1 cellular context compared by ENCODE assay signal in the genomic region with DNA sequence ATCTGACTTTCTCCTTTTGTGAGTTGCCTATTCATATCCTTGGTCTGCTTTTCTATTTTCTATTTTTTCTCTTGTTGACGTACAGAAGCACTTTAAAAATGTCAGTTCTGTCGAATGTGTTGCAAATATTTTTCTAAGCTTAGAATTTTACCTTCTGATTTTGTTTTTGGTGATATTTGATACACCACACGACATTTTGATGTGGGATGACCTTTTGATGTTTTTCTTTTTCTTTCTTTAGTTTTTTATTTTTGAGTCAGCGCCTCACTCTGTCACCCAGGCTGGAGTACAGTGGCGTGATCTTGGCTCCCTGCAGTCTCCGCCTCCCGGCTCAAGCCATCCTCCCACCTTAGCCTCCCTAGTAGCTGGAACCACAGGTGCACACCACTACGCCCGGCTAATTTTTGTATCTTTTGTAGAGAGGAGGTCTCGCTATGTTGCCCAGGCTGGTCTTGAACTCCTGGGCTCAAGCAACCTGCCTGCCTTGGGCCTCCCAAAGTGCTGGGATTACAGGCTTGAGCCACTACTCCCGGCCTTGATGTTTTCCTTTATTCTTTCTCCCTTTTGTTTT.
A peak's percentile ranks its signal among the peaks of the same experiment; 100 is the strongest.
TF ChIP-seq lines count a peak whose summit lies in the region.

No MANE protein-coding gene starts in this region.

TF ChIP-seq in K562, 482 proteins besides CTCF, POLR2A, EP300 and RAD21 (continued from another document):
- TF ChIP-seq, protein P1, sequence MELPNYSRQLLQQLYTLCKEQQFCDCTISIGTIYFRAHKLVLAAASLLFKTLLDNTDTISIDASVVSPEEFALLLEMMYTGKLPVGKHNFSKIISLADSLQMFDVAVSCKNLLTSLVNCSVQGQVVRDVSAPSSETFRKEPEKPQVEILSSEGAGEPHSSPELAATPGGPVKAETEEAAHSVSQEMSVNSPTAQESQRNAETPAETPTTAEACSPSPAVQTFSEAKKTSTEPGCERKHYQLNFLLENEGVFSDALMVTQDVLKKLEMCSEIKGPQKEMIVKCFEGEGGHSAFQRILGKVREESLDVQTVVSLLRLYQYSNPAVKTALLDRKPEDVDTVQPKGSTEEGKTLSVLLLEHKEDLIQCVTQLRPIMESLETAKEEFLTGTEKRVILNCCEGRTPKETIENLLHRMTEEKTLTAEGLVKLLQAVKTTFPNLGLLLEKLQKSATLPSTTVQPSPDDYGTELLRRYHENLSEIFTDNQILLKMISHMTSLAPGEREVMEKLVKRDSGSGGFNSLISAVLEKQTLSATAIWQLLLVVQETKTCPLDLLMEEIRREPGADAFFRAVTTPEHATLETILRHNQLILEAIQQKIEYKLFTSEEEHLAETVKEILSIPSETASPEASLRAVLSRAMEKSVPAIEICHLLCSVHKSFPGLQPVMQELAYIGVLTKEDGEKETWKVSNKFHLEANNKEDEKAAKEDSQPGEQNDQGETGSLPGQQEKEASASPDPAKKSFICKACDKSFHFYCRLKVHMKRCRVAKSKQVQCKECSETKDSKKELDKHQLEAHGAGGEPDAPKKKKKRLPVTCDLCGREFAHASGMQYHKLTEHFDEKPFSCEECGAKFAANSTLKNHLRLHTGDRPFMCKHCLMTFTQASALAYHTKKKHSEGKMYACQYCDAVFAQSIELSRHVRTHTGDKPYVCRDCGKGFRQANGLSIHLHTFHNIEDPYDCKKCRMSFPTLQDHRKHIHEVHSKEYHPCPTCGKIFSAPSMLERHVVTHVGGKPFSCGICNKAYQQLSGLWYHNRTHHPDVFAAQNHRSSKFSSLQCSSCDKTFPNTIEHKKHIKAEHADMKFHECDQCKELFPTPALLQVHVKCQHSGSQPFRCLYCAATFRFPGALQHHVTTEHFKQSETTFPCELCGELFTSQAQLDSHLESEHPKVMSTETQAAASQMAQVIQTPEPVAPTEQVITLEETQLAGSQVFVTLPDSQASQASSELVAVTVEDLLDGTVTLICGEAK (IDR thresholded peaks at IDR 0.05), result peak; percentile 38
- TF ChIP-seq, protein P1 (CRISPR knock-in tag; IDR thresholded peaks at IDR 0.05), result no peak
- TF ChIP-seq, protein P2, sequence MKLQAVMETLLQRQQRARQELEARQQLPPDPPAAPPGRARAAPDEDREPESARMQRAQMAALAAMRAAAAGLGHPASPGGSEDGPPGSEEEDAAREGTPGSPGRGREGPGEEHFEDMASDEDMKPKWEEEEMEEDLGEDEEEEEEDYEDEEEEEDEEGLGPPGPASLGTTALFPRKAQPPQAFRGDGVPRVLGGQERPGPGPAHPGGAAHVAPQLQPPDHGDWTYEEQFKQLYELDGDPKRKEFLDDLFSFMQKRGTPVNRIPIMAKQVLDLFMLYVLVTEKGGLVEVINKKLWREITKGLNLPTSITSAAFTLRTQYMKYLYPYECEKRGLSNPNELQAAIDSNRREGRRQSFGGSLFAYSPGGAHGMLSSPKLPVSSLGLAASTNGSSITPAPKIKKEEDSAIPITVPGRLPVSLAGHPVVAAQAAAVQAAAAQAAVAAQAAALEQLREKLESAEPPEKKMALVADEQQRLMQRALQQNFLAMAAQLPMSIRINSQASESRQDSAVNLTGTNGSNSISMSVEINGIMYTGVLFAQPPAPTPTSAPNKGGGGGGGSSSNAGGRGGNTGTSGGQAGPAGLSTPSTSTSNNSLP (IDR thresholded peaks at IDR 0.05; ENCODE audit: borderline replicate concordance, low read depth, low read length), result 0 out of 2 replicates have a peak, but pooled peaks have one; percentile 20
- TF ChIP-seq, protein P3, sequence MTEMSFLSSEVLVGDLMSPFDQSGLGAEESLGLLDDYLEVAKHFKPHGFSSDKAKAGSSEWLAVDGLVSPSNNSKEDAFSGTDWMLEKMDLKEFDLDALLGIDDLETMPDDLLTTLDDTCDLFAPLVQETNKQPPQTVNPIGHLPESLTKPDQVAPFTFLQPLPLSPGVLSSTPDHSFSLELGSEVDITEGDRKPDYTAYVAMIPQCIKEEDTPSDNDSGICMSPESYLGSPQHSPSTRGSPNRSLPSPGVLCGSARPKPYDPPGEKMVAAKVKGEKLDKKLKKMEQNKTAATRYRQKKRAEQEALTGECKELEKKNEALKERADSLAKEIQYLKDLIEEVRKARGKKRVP (CRISPR knock-in tag; IDR thresholded peaks at IDR 0.05), result no peak
- TF ChIP-seq, protein P4, sequence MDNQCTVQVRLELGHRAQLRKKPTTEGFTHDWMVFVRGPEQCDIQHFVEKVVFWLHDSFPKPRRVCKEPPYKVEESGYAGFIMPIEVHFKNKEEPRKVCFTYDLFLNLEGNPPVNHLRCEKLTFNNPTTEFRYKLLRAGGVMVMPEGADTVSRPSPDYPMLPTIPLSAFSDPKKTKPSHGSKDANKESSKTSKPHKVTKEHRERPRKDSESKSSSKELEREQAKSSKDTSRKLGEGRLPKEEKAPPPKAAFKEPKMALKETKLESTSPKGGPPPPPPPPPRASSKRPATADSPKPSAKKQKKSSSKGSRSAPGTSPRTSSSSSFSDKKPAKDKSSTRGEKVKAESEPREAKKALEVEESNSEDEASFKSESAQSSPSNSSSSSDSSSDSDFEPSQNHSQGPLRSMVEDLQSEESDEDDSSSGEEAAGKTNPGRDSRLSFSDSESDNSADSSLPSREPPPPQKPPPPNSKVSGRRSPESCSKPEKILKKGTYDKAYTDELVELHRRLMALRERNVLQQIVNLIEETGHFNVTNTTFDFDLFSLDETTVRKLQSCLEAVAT (IDR thresholded peaks at IDR 0.05), result peak; percentile 17 to 42; a peak in 1 of 4 replicates
- TF ChIP-seq SREBF1 (IDR thresholded peaks at IDR 0.05; ENCODE audit: borderline replicate concordance, low read depth, low read length) (peak; percentile 70; the same call in 1 of the 2 replicates), EP400 (IDR thresholded peaks at IDR 0.05) (peak; percentile 66; the same call in 1 of the 2 replicates), HMG20A (CRISPR knock-in tag; conservative IDR thresholded peaks at IDR 0.05) (no peak), ZNF444 (CRISPR knock-in tag; IDR thresholded peaks at IDR 0.05) (no peak), KLF1 (tag; IDR thresholded peaks at IDR 0.05) (no peak), ZNF253 (CRISPR knock-in tag; conservative IDR thresholded peaks at IDR 0.05) (no peak), ZNF695 (CRISPR knock-in tag; IDR thresholded peaks at IDR 0.05) (no peak), ZFX (CRISPR knock-in tag; IDR thresholded peaks at IDR 0.05) (no peak), ZNF780A (CRISPR knock-in tag; IDR thresholded peaks at IDR 0.05) (no peak)
- TF ChIP-seq, protein P5, sequence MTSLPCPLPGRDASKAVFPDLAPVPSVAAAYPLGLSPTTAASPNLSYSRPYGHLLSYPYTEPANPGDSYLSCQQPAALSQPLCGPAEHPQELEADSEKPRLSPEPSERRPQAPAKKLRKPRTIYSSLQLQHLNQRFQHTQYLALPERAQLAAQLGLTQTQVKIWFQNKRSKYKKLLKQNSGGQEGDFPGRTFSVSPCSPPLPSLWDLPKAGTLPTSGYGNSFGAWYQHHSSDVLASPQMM (CRISPR knock-in tag; IDR thresholded peaks at IDR 0.05), result no peak
- TF ChIP-seq, protein P6, sequence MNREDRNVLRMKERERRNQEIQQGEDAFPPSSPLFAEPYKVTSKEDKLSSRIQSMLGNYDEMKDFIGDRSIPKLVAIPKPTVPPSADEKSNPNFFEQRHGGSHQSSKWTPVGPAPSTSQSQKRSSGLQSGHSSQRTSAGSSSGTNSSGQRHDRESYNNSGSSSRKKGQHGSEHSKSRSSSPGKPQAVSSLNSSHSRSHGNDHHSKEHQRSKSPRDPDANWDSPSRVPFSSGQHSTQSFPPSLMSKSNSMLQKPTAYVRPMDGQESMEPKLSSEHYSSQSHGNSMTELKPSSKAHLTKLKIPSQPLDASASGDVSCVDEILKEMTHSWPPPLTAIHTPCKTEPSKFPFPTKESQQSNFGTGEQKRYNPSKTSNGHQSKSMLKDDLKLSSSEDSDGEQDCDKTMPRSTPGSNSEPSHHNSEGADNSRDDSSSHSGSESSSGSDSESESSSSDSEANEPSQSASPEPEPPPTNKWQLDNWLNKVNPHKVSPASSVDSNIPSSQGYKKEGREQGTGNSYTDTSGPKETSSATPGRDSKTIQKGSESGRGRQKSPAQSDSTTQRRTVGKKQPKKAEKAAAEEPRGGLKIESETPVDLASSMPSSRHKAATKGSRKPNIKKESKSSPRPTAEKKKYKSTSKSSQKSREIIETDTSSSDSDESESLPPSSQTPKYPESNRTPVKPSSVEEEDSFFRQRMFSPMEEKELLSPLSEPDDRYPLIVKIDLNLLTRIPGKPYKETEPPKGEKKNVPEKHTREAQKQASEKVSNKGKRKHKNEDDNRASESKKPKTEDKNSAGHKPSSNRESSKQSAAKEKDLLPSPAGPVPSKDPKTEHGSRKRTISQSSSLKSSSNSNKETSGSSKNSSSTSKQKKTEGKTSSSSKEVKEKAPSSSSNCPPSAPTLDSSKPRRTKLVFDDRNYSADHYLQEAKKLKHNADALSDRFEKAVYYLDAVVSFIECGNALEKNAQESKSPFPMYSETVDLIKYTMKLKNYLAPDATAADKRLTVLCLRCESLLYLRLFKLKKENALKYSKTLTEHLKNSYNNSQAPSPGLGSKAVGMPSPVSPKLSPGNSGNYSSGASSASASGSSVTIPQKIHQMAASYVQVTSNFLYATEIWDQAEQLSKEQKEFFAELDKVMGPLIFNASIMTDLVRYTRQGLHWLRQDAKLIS (CRISPR knock-in tag; IDR thresholded peaks at IDR 0.05), result no peak
- TF ChIP-seq, protein P7, sequence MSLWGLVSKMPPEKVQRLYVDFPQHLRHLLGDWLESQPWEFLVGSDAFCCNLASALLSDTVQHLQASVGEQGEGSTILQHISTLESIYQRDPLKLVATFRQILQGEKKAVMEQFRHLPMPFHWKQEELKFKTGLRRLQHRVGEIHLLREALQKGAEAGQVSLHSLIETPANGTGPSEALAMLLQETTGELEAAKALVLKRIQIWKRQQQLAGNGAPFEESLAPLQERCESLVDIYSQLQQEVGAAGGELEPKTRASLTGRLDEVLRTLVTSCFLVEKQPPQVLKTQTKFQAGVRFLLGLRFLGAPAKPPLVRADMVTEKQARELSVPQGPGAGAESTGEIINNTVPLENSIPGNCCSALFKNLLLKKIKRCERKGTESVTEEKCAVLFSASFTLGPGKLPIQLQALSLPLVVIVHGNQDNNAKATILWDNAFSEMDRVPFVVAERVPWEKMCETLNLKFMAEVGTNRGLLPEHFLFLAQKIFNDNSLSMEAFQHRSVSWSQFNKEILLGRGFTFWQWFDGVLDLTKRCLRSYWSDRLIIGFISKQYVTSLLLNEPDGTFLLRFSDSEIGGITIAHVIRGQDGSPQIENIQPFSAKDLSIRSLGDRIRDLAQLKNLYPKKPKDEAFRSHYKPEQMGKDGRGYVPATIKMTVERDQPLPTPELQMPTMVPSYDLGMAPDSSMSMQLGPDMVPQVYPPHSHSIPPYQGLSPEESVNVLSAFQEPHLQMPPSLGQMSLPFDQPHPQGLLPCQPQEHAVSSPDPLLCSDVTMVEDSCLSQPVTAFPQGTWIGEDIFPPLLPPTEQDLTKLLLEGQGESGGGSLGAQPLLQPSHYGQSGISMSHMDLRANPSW (CRISPR knock-in tag; IDR thresholded peaks at IDR 0.05), result no peak
